10 cellular contexts compared by ENCODE assay signal in the genomic region with DNA sequence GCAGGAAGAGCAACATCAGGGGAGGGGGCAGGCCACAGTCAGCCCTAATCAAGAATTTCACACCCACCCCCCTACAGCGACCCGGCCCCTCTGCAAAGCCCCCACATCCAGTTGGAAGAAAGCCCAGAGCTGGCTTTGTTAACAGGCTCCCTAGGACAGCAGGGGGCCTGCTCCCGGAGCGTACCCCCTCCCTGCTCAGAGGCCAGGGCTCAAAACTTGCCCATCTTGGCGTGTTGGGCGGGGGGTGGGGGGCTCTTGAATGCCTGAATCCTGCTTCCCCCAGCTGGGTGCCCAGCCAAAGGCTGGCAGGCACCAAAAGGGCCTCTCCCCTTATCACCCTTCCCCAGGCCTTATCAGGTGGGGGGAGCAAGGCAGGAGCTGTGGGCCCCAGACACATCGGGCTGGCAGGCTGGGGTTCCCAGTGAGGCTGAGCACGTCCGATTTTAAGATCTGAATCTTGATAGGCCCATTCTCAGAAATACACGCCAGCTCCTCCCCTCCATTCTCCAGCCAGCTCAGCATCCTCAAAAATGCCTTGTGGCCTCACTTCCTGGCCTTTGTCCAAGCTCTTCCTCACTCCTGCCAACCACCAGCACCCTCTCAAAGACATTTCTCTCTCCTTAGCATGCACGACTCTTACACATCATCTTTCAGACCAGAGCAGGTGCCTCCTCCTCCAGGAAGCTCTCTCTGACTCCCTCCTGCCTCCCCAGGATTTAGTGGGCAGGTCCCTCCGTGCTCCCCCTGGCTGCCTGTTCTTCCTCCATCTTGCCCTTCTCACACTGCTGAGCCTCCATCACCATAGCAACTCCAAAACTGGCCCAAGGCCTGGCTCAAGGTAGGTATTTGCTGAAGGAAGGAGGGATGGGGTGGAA.
DNase-seq lines count a peak whose midpoint lies in the region; ATAC-seq and TF ChIP-seq lines count a peak whose summit lies in the region.
"Had no signal": no experiment of that assay in that cellular context is flagged by ENCODE, and none has a peak within 500 bp of the region (broad histone marks: within the 10 kb centered on the region; RNA-seq: fewer than 3 reads in every experiment).

No MANE protein-coding gene starts in this region.

- no peak overlapping the region for H2AFZ ChIP-seq in mesenchymal stem cell (ENCODE audit: low read depth, low read length)

- H4K8ac ChIP-seq in mesenchymal stem cell (ENCODE audit: low read length), result no peak overlapping the region

- no peak overlapping the region for H3K4ac ChIP-seq in mesenchymal stem cell (ENCODE audit: low read depth in 1 of 2, low read length in 2 of 2)

- no peak overlapping the region for H3K9ac ChIP-seq in mesenchymal stem cell (ENCODE audit: low read length)

- H3K9me3 ChIP-seq in mesenchymal stem cell (ENCODE audit: control insufficient read depth, low read length) (no peaks in the 10 kb centered on the region), lower lobe of right lung (no peaks in the 10 kb centered on the region)
- H3K9me3 ChIP-seq: ovary had no signal

- no peak overlapping the region for H3K4me2 ChIP-seq in mesenchymal stem cell (ENCODE audit: low read length, poor library complexity, severe bottlenecking)

- no peak overlapping the region for H2BK5ac ChIP-seq in mesenchymal stem cell (ENCODE audit: low read depth, low read length, poor library complexity, severe bottlenecking)

- H3K18ac ChIP-seq in mesenchymal stem cell (ENCODE audit: low read depth in 1 of 2, low read length in 2 of 2), result no peak overlapping the region

- H3K36me3 ChIP-seq in BJ (ENCODE audit: control insufficient read depth, insufficient read depth, low read length) (no peaks in the 10 kb centered on the region), brain microvascular endothelial cell (replicated peaks) (no peaks in the 10 kb centered on the region), mesenchymal stem cell (ENCODE audit: control insufficient read depth in 1 of 2, insufficient read depth in 2 of 2, low read depth in 1 of 2, low read length in 2 of 2) (no peaks in the 10 kb centered on the region), lower lobe of right lung (no peaks in the 10 kb centered on the region)
- H3K36me3 ChIP-seq: ovary had no signal

- H3K14ac ChIP-seq in mesenchymal stem cell (ENCODE audit: low read length in 2 of 2), result no peak overlapping the region

- in situ Hi-C loops in brain microvascular endothelial cell (cut with HindIII; ENCODE audit: low pct_ligation_motif_present, low sequenced_read_pairs), result no loop called here

- no peak overlapping the region for H2BK120ac ChIP-seq in mesenchymal stem cell (ENCODE audit: low read depth, low read length)

- intact Hi-C loops in lower lobe of right lung (cut with DNase I), result no loop called here

- DNase-seq in BJ (ENCODE audit: low read depth) (peak; percentile 40), M059J (ENCODE audit: low read depth) (peak; percentile 91), brain microvascular endothelial cell (peak; percentile 69), mesenchymal stem cell (peak; percentile 14), lower lobe of right lung (no peak), activated gamma-delta T cell treated with Interleukin-2 at 50 U/mL for 16 hours (no peak), left lobe of liver (ENCODE audit: low spot score) (no peak)
- no peak for DNase-seq in activated naive CD4-positive, alpha-beta T cell treated with anti-CD3 and anti-CD28 coated beads, Interleukin-2, amount 50 U/mL, for 72 hours (ENCODE audit: low spot score in 2 of 2)
- DNase-seq: ovary; stimulated activated naive B cell treated with anti-CD40 and anti-IgM and Interleukin-4, amounts not matched to agents 10 μg/mL and 1 μg/mL and 100 μg/mL, for 72 hours had no signal

- ATAC-seq in lower lobe of right lung (no peak), left lobe of liver (no peak)
- no peak for ATAC-seq in activated naive CD4-positive, alpha-beta T cell treated with anti-CD3 and anti-CD28 coated beads, Interleukin-2, amount 50 U/mL, for 72 hours
- ATAC-seq: stimulated activated naive B cell treated with anti-CD40 and anti-IgM and Interleukin-4, amounts not matched to agents 10 μg/mL and 1 μg/mL and 100 μg/mL, for 72 hours had no signal

- H4K91ac ChIP-seq in mesenchymal stem cell (ENCODE audit: low read length), result no peak overlapping the region

- H3K27ac ChIP-seq in brain microvascular endothelial cell, result no peak overlapping the region
- H3K27ac ChIP-seq in mesenchymal stem cell (ENCODE audit: low read length, poor library complexity, severe bottlenecking), result peak overlapping the region; percentile 63
- H3K27ac ChIP-seq in lower lobe of right lung, result no peak overlapping the region
- H3K27ac ChIP-seq: ovary had no signal

- no peaks in the 10 kb centered on the region for H3K36me3 Mint-ChIP-seq in activated naive CD4-positive, alpha-beta T cell treated with anti-CD3 and anti-CD28 coated beads, Interleukin-2, amount 50 U/mL, for 72 hours
- H3K36me3 Mint-ChIP-seq: stimulated activated naive B cell treated with anti-CD40 and anti-IgM and Interleukin-4, amounts not matched to agents 10 μg/mL and 1 μg/mL and 100 μg/mL, for 72 hours had no signal

- no peaks in the 10 kb centered on the region for H3K9me3 Mint-ChIP-seq in activated naive CD4-positive, alpha-beta T cell treated with anti-CD3 and anti-CD28 coated beads, Interleukin-2, amount 50 U/mL, for 72 hours

- no peak overlapping the region for H3K27ac Mint-ChIP-seq in activated naive CD4-positive, alpha-beta T cell treated with anti-CD3 and anti-CD28 coated beads, Interleukin-2, amount 50 U/mL, for 72 hours
- H3K27ac Mint-ChIP-seq: stimulated activated naive B cell treated with anti-CD40 and anti-IgM and Interleukin-4, amounts not matched to agents 10 μg/mL and 1 μg/mL and 100 μg/mL, for 72 hours had no signal

- H3K27me3 ChIP-seq in BJ (ENCODE audit: control insufficient read depth, insufficient read depth, low read length) (peaks cover 6% of the 10 kb centered on the region), brain microvascular endothelial cell (replicated peaks) (peaks cover 5% of the 10 kb centered on the region), mesenchymal stem cell (ENCODE audit: control insufficient read depth in 1 of 2, insufficient read depth in 1 of 2, low read length in 2 of 2) (peaks cover 0 to 38% of the 10 kb centered on the region in 2 experiments), lower lobe of right lung (ENCODE audit: low read depth) (peaks cover 3% of the 10 kb centered on the region)
- H3K27me3 ChIP-seq: ovary had no signal

- H2BK15ac ChIP-seq in mesenchymal stem cell (ENCODE audit: low read depth, poor library complexity, severe bottlenecking), result no peak overlapping the region

- no peak overlapping the region for H2BK12ac ChIP-seq in mesenchymal stem cell (ENCODE audit: low read length in 2 of 2)

- H3K79me1 ChIP-seq in mesenchymal stem cell (replicated peaks; ENCODE audit: low read length, poor library complexity, severe bottlenecking), result no peaks in the 10 kb centered on the region

- CTCF ChIA-PET in BJ (lab: Yijun Ruan, JAX), result interaction anchor here (2.1 kb wide), 1 partner anchor 11 kb away, joined by 9 read pairs; no protein-coding TSS in a partner anchor

- TF ChIP-seq CTCF in BJ (IDR thresholded peaks at IDR 0.05; ENCODE audit: insufficient read depth, low read depth, low read length), result no peak
- TF ChIP-seq CTCF in brain microvascular endothelial cell (IDR thresholded peaks at IDR 0.05; ENCODE audit: low read depth, low read length, missing control alignments), result peak; percentile 48
- TF ChIP-seq CTCF in lower lobe of right lung (IDR thresholded peaks at IDR 0.05), result no peak

- H3K4me3 ChIP-seq in BJ (ENCODE audit: low read depth, low read length) (no peak overlapping the region), brain microvascular endothelial cell (ENCODE audit: low read depth, low read length) (no peak overlapping the region), mesenchymal stem cell (ENCODE audit: insufficient read depth in 1 of 2, low read depth in 1 of 2, low read length in 2 of 2) (no peak overlapping the region), lower lobe of right lung (no peak overlapping the region)
- H3K4me3 ChIP-seq: ovary had no signal

- H2AK5ac ChIP-seq in mesenchymal stem cell (ENCODE audit: low read length, severe bottlenecking), result peak overlapping the region; percentile 77

- H3K23ac ChIP-seq in mesenchymal stem cell (ENCODE audit: low read length in 2 of 2), result no peak overlapping the region

- H3K4me1 ChIP-seq in mesenchymal stem cell (ENCODE audit: control insufficient read depth, insufficient read depth, low read depth, low read length), result peaks cover 33% of the 10 kb centered on the region
- H3K4me1 ChIP-seq in lower lobe of right lung, result peaks cover 14% of the 10 kb centered on the region

- POLR2A ChIA-PET in BJ (lab: Charles Lee), result no interaction called here

- 16% methylated on average over 12 of the region's 12 CpGs for WGBS in mesenchymal stem cell

Comparison
In these comparisons a context has a peak if more than half of its experiments do, and no peak if none do; other contexts are left out.
1. DNase-seq: peak in BJ (single experiment), M059J (single experiment), brain microvascular endothelial cell (single experiment) and mesenchymal stem cell (single experiment); none in lower lobe of right lung (single experiment), activated gamma-delta T cell treated with Interleukin-2 at 50 U/mL for 16 hours (single experiment), activated naive CD4-positive, alpha-beta T cell treated with anti-CD3 and anti-CD28 coated beads, Interleukin-2, amount 50 U/mL, for 72 hours (0 of 2) and left lobe of liver (single experiment).